ENCODE assay signal across 8 cellular contexts in the genomic region with DNA sequence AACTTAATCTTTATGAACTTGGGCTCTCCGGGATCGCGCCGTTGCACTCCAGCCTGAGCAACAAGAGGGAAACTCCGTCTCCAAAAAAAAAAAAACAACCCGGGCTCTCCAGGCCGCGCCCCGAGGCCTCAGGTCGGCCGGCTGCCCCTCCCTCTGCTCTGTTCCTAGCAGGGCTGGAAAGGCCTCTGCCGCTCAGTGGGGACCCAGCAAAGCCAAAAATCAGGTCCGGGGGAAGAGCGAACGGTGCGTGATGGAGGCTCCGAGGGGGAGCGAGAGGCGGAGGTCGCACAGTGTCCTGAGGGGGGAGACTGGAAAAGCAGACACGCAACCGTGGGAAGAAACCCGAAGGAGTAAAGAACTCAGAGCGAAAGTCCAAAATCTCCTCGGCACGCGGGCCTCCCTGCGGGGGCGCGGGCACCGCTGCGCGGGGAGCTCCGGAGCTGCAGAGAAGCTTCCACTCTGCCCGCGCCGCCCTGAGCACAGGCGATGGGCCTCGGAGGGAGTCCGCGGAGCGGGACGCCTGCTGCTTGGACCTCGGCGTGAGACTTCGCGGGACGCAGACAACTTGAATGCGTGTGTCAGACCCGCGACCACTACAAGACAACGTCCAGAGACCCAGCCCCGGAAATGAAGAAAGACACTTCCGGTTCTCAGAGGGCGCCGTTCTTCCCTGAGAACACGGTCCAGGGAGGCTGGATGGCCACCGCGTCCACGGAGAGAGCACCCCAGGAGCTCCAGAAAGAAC.
A peak's percentile ranks its signal among the peaks of the same experiment; 100 is the strongest.
DNase-seq lines count a peak whose midpoint lies in the region; ATAC-seq and TF ChIP-seq lines count a peak whose summit lies in the region.

No MANE protein-coding gene starts in this region.

- TF ChIP-seq CTCF in GM10248 (IDR thresholded peaks at IDR 0.05; ENCODE audit: control extremely low read depth, extremely low read depth, low read depth, missing control alignments) = no peak
- TF ChIP-seq CTCF in PC-9 (conservative IDR thresholded peaks at IDR 0.05) = no peak

- peak overlapping the region; percentile 55 for H4K8ac ChIP-seq in trophoblast cell (ENCODE audit: low read depth, low read length)

- no peaks in the 10 kb centered on the region for H3K36me3 Mint-ChIP-seq in activated CD4-positive, alpha-beta T cell treated with anti-CD3 and anti-CD28 coated beads, Interleukin-2, amount 10 ng/mL, durations not matched to agents 7 days and 5 days (ENCODE audit: low read depth)

- no peak overlapping the region for H4K12ac ChIP-seq in trophoblast cell (ENCODE audit: low read depth, low read length)

- CTCF ChIA-PET in GM10248 (lab: Yijun Ruan, JAX) (no interaction called here), PC-9 (lab: Charles Lee) (no interaction called here)
- CTCF ChIA-PET in activated CD4-positive, alpha-beta T cell treated with anti-CD3 and anti-CD28 coated beads, Interleukin-2, amount 10 ng/mL, durations not matched to agents 7 days and 5 days (lab: Charles Lee) = no interaction called here

- H3K27me3 Mint-ChIP-seq in activated CD4-positive, alpha-beta T cell treated with anti-CD3 and anti-CD28 coated beads, Interleukin-2, amount 10 ng/mL, durations not matched to agents 7 days and 5 days = peaks cover 9% of the 10 kb centered on the region

- H3K79me2 ChIP-seq in trophoblast cell (ENCODE audit: control insufficient read depth, insufficient read depth, low read length, poor library complexity) (no peaks in the 10 kb centered on the region), PC-9 (ENCODE audit: low read depth) (no peaks in the 10 kb centered on the region)

- H3K4me1 ChIP-seq in trophoblast cell (ENCODE audit: control insufficient read depth in 1 of 2, insufficient read depth in 2 of 2, low read length in 2 of 2) = no peaks in the 10 kb centered on the region
- no peaks in the 10 kb centered on the region for H3K4me1 ChIP-seq in PC-9 (replicated peaks; ENCODE audit: insufficient read depth)

- H3K4me3 ChIP-seq in trophoblast cell (ENCODE audit: low read depth, low read length) = peak overlapping the region; percentile 64
- no peak overlapping the region for H3K4me3 ChIP-seq in PC-9

- H3K18ac ChIP-seq in trophoblast cell (ENCODE audit: low read length) = no peak overlapping the region

- H2BK12ac ChIP-seq in trophoblast cell (ENCODE audit: low read length) = no peak overlapping the region

- no peak overlapping the region for H2BK120ac ChIP-seq in trophoblast cell (ENCODE audit: insufficient read depth, low read length, poor library complexity)

- H3K27me3 ChIP-seq in trophoblast cell (ENCODE audit: insufficient read depth, low read length) (no peaks in the 10 kb centered on the region), PC-9 (ENCODE audit: insufficient read depth, low read depth) (no peaks in the 10 kb centered on the region)

- BruUV-seq in PC-9 (replicated peaks; lab: Mats Ljungman, UMichigan) = no TSS peak

- no peaks in the 10 kb centered on the region for H3K79me1 ChIP-seq in trophoblast cell (ENCODE audit: low read length)

- H3K9me2 ChIP-seq in PC-9 (ENCODE audit: insufficient read depth) = no peaks in the 10 kb centered on the region

- H3K9ac ChIP-seq in trophoblast cell (ENCODE audit: low read length) = no peak overlapping the region

- no peak overlapping the region for H3K23ac ChIP-seq in trophoblast cell (ENCODE audit: low read length)

- DNase-seq in GM10248 (ENCODE audit: extremely low spot score) (peak; percentile 5), globus pallidus (ENCODE audit: low spot score) (peak; percentile 26), trophoblast cell (no peak), NCI-H345 treated with DMSO at 0.1 percent for 48 hours (lab: John Stamatoyannopoulos, UW; ENCODE audit: unreplicated experiment) (no peak), PC-9 (no peak)
- DNase-seq in activated CD4-positive, alpha-beta T cell treated with anti-CD3 and anti-CD28 coated beads, Interleukin-2, amount 10 ng/mL, durations not matched to agents 7 days and 5 days = no peak

- H3K4me2 ChIP-seq in trophoblast cell (ENCODE audit: low read length) (peak overlapping the region; percentile 45), PC-9 (no peak overlapping the region)

- H3K4ac ChIP-seq in trophoblast cell (ENCODE audit: low read depth, low read length) = no peak overlapping the region

- ATAC-seq in GM19455 (IDR thresholded peaks at IDR 0.05; ENCODE audit: unreplicated experiment) = no peak
- ATAC-seq in HG02759 (IDR thresholded peaks at IDR 0.05; ENCODE audit: unreplicated experiment) = no peak

- no peaks in the 10 kb centered on the region for H3K9me3 Mint-ChIP-seq in activated CD4-positive, alpha-beta T cell treated with anti-CD3 and anti-CD28 coated beads, Interleukin-2, amount 10 ng/mL, durations not matched to agents 7 days and 5 days

- H4K91ac ChIP-seq in trophoblast cell (ENCODE audit: low read depth, low read length) = no peak overlapping the region

- peaks cover 5% of the 10 kb centered on the region for H3K4me1 Mint-ChIP-seq in activated CD4-positive, alpha-beta T cell treated with anti-CD3 and anti-CD28 coated beads, Interleukin-2, amount 10 ng/mL, durations not matched to agents 7 days and 5 days

- H3K36me3 ChIP-seq in trophoblast cell (ENCODE audit: control insufficient read depth in 1 of 2, insufficient read depth in 2 of 2, low read length in 2 of 2) = no peaks in the 10 kb centered on the region
- no peaks in the 10 kb centered on the region for H3K36me3 ChIP-seq in PC-9 (ENCODE audit: low read depth)

- POLR2A ChIA-PET in GM10248 (lab: Yijun Ruan, JAX) = no interaction called here
- POLR2A ChIA-PET in activated CD4-positive, alpha-beta T cell treated with anti-CD3 and anti-CD28 coated beads, Interleukin-2, amount 10 ng/mL, durations not matched to agents 7 days and 5 days (lab: Charles Lee) = no interaction called here
- POLR2A ChIA-PET in PC-9 (lab: Charles Lee; ENCODE audit: unreplicated experiment) = no interaction called here

- H3K14ac ChIP-seq in trophoblast cell (ENCODE audit: low read length) = no peak overlapping the region

- no peak overlapping the region for H3K27ac Mint-ChIP-seq in activated CD4-positive, alpha-beta T cell treated with anti-CD3 and anti-CD28 coated beads, Interleukin-2, amount 10 ng/mL, durations not matched to agents 7 days and 5 days

- H2BK5ac ChIP-seq in trophoblast cell (ENCODE audit: low read depth, low read length, poor library complexity) = no peak overlapping the region

- H3K27ac ChIP-seq in trophoblast cell (ENCODE audit: low read depth, low read length) = no peak overlapping the region
- no peak overlapping the region for H3K27ac ChIP-seq in PC-9

- intact Hi-C loops in PC-9 (cut with micrococcal nuclease; ENCODE audit: unreplicated experiment) = no loop called here

- H3K9me3 ChIP-seq in trophoblast cell (ENCODE audit: insufficient read depth, low read depth, low read length) = no peaks in the 10 kb centered on the region
- no peaks in the 10 kb centered on the region for H3K9me3 ChIP-seq in PC-9 (ENCODE audit: insufficient read depth, low read depth)

- H4K20me1 ChIP-seq in PC-9 (ENCODE audit: insufficient read depth) = no peaks in the 10 kb centered on the region

- no CpG with 5 or more reads among the region's 60 CpGs for WGBS in trophoblast cell (ENCODE audit: extremely low coverage, insufficient coverage, insufficient read length)

- H2AFZ ChIP-seq in trophoblast cell (ENCODE audit: insufficient read depth, low read length, poor library complexity) (peak overlapping the region; percentile 52), PC-9 (no peak overlapping the region)

- H3K4me3 Mint-ChIP-seq in activated CD4-positive, alpha-beta T cell treated with anti-CD3 and anti-CD28 coated beads, Interleukin-2, amount 10 ng/mL, durations not matched to agents 7 days and 5 days = peak overlapping the region; percentile 55

- no peaks in the 10 kb centered on the region for H3F3A ChIP-seq in PC-9 (ENCODE audit: insufficient read depth, low read depth)

- H2AK5ac ChIP-seq in trophoblast cell (ENCODE audit: low read length) = no peak overlapping the region

Comparison
In these comparisons a context has a peak if more than half of its experiments do, and no peak if none do; other contexts are left out.
1. DNase-seq: peak in GM10248 (single experiment) and globus pallidus (single experiment); none in activated CD4-positive, alpha-beta T cell treated with anti-CD3 and anti-CD28 coated beads, Interleukin-2, amount 10 ng/mL, durations not matched to agents 7 days and 5 days (single experiment), trophoblast cell (0 of 2), NCI-H345 treated with DMSO at 0.1 percent for 48 hours (single experiment) and PC-9 (0 of 2).